Comparison of ENCODE assay signal across 8 cellular contexts in genomic region chr7:20220824-20221547, GRCh38. TPM values are rescaled to one million over a fixed set of nuclear protein-coding genes. Genes with fewer than 3 reads are reported as not detected.
DNase-seq lines count a peak whose midpoint lies in the region; ATAC-seq and TF ChIP-seq lines count a peak whose summit lies in the region.

No MANE protein-coding gene starts in this region.

- intact Hi-C loops in OCI-LY7 (cut with micrococcal nuclease; ENCODE audit: unreplicated experiment): no loop called here

- no peaks in the 10 kb centered on the region for H3K36me3 ChIP-seq in OCI-LY7 (ENCODE audit: insufficient read depth, low read length)
- H3K36me3 ChIP-seq in tibial nerve: no peaks in the 10 kb centered on the region

- TF ChIP-seq EP300 in tibial nerve (IDR thresholded peaks at IDR 0.05): peak in 1 of 2 donors; percentile 50

- peaks cover 10% of the 10 kb centered on the region; the same call in 1 of the 2 replicates for H3K79me2 ChIP-seq in OCI-LY7 (ENCODE audit: insufficient read depth, low read depth, low read length)

- POLR2A ChIA-PET in OCI-LY7 (lab: Charles Lee): interaction anchor here (0.7 to 4.1 kb wide), 11 partner anchors 10 to 108 kb away, joined by 3 to 25 read pairs (median 4); no protein-coding TSS in a partner anchor

- H3K27ac ChIP-seq in OCI-LY7 (ENCODE audit: low read depth, low read length, poor library complexity, severe bottlenecking): peak overlapping the region; percentile 71
- H3K27ac ChIP-seq in tibial nerve: peak overlapping the region; percentile 18 to 88 (median 66)

- no TSS peak for BruUV-seq in OCI-LY7 (replicated peaks; lab: Mats Ljungman, UMichigan)

- TF ChIP-seq CTCF in OCI-LY7 (conservative IDR thresholded peaks at IDR 0.05; ENCODE audit: low read length) (no peak), tibial nerve (IDR thresholded peaks at IDR 0.05) (no peak)

- no peaks in the 10 kb centered on the region for H3K9me2 ChIP-seq in OCI-LY7 (ENCODE audit: insufficient read depth, low read length)

- peaks cover 38% of the 10 kb centered on the region for H3K4me1 ChIP-seq in OCI-LY7 (ENCODE audit: insufficient read depth, low read length, poor library complexity, severe bottlenecking)
- H3K4me1 ChIP-seq in tibial nerve: peaks cover 0 to 26% (median 17%) of the 10 kb centered on the region in 4 donors

- no peak for DNase-seq in activated CD4-positive, CD25-positive, alpha-beta regulatory T cell treated with anti-CD3 and anti-CD28 coated beads, Interleukin-2, amount 50 U/mL, for 72 hours
- DNase-seq in OCI-LY7 (ENCODE audit: low spot score): no peak
- peak; percentile 93 for DNase-seq in foreskin melanocyte
- no peak for DNase-seq in tibial nerve (ENCODE audit: low spot score in 2 of 2)
- DNase-seq in NCI-H128 (lab: John Stamatoyannopoulos, UW; ENCODE audit: unreplicated experiment): no peak
- no peak for DNase-seq in stimulated activated CD4-positive, alpha-beta T cell treated with anti-CD3 and anti-CD28 coated beads, Interleukin-4, amount 100 ng/mL, for 1 hour
- DNase-seq in activated CD4-positive, alpha-beta T cell treated with anti-CD3 and anti-CD28 coated beads for 4 hours: no peak

- no peak for TF ChIP-seq POLR2A in tibial nerve (IDR thresholded peaks at IDR 0.05)

- ATAC-seq in activated CD4-positive, CD25-positive, alpha-beta regulatory T cell treated with anti-CD3 and anti-CD28 coated beads, Interleukin-2, amount 50 U/mL, for 24 hours: peak; percentile 36 to 57

- H4K20me1 ChIP-seq in OCI-LY7 (ENCODE audit: insufficient read depth, low read length): no peaks in the 10 kb centered on the region

- H3K9me3 ChIP-seq in OCI-LY7 (ENCODE audit: low read length): no peaks in the 10 kb centered on the region
- H3K9me3 ChIP-seq in tibial nerve: no peaks in the 10 kb centered on the region

- no peaks in the 10 kb centered on the region for H3K27me3 ChIP-seq in tibial nerve

- 33 to 43% methylated on average over 4 of the region's 4 CpGs for WGBS in tibial nerve, 2 donors

- peak overlapping the region; percentile 86; the same call in 1 of the 2 replicates for H2AFZ ChIP-seq in OCI-LY7 (ENCODE audit: low read length)

- peak overlapping the region; percentile 80; the same call in 1 of the 2 replicates for H3K4me2 ChIP-seq in OCI-LY7 (ENCODE audit: low read length)

- H3K4me3 ChIP-seq in OCI-LY7 (ENCODE audit: low read depth, low read length, poor library complexity, severe bottlenecking) (no peak overlapping the region), tibial nerve (no peak overlapping the region)

- CTCF ChIA-PET in OCI-LY7 (lab: Charles Lee; ENCODE audit: unreplicated experiment): interaction anchor here (0.7 to 1.6 kb wide), 2 partner anchors 18 to 29 kb away, joined by 3 to 4 read pairs; no protein-coding TSS in a partner anchor

RNA-seq across cellular contexts. Expression of gene MACC1, which starts 3.8 kb away (rescaled TPM):
- 5.0 and 6.5 TPM in 2 replicates for total RNA-seq in OCI-LY7 (2014; rRNA removed; shearing (Covaris generic))
- total RNA-seq in OCI-LY7 (2022): 9.1 and 11.1 TPM in 2 replicates
- 1 to 10 TPM in 3 of 4 donors, under 1 TPM in 1; 0.21 to 2.4 (median 1.2) TPM for total RNA-seq in tibial nerve
